1 cellular context compared by ENCODE assay signal in the genomic region with DNA sequence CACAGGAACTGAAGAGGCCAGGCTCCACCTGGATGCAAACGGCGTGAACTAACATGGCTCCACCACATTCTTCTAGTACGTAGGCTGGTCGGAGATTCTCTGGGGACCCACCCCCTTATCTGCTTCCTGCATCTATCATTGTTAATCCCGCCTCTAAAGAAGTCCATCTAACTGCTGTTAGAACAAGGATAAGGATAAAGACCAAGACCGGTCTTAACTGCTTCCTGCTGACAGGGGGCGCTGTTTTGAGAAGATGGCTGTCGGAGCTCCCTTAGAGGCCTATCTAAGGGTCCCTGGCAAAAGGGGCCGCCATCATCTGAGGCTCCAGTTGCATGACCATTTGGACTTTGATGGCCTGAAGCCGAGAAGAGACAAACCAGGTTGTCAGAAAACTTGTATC.
TF ChIP-seq lines count a peak whose summit lies in the region.

No MANE protein-coding gene starts in this region.

TF ChIP-seq in HCT116, 20 proteins besides CTCF, POLR2A, EP300 and RAD21 (continued from another document):
- TF ChIP-seq, protein P1, sequence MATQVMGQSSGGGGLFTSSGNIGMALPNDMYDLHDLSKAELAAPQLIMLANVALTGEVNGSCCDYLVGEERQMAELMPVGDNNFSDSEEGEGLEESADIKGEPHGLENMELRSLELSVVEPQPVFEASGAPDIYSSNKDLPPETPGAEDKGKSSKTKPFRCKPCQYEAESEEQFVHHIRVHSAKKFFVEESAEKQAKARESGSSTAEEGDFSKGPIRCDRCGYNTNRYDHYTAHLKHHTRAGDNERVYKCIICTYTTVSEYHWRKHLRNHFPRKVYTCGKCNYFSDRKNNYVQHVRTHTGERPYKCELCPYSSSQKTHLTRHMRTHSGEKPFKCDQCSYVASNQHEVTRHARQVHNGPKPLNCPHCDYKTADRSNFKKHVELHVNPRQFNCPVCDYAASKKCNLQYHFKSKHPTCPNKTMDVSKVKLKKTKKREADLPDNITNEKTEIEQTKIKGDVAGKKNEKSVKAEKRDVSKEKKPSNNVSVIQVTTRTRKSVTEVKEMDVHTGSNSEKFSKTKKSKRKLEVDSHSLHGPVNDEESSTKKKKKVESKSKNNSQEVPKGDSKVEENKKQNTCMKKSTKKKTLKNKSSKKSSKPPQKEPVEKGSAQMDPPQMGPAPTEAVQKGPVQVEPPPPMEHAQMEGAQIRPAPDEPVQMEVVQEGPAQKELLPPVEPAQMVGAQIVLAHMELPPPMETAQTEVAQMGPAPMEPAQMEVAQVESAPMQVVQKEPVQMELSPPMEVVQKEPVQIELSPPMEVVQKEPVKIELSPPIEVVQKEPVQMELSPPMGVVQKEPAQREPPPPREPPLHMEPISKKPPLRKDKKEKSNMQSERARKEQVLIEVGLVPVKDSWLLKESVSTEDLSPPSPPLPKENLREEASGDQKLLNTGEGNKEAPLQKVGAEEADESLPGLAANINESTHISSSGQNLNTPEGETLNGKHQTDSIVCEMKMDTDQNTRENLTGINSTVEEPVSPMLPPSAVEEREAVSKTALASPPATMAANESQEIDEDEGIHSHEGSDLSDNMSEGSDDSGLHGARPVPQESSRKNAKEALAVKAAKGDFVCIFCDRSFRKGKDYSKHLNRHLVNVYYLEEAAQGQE (IDR thresholded peaks at IDR 0.05; ENCODE audit: low read depth): no peak
- TF ChIP-seq TCF7L2 (IDR thresholded peaks at IDR 0.05; ENCODE audit: borderline replicate concordance, extremely low read depth, insufficient read depth, insufficient read length): no peak
- TF ChIP-seq POLR2AphosphoS5 (IDR thresholded peaks at IDR 0.05; ENCODE audit: low read depth, low read length): no peak
- TF ChIP-seq ELF1 (IDR thresholded peaks at IDR 0.05; ENCODE audit: borderline replicate concordance, low read depth): no peak
- TF ChIP-seq CBX3 (IDR thresholded peaks at IDR 0.05; ENCODE audit: low read depth): no peak
- TF ChIP-seq ZFX (IDR thresholded peaks at IDR 0.05): no peak
- no peak for TF ChIP-seq ZNF274 (IDR thresholded peaks at IDR 0.05; ENCODE audit: low read depth, low read length)
- no peak for TF ChIP-seq JUND (IDR thresholded peaks at IDR 0.05)
- TF ChIP-seq YY1 (IDR thresholded peaks at IDR 0.05; ENCODE audit: extremely low read depth, insufficient replicate concordance, low read depth, low read length): no peak
- TF ChIP-seq SIN3A (IDR thresholded peaks at IDR 0.05; ENCODE audit: low read depth): no peak
- TF ChIP-seq EZH2 (IDR thresholded peaks at IDR 0.05): no peak
